In genomic region chr1:248871837-248872401, GRCh38 we compare ENCODE assay signal across 10 cellular contexts. TPM values are rescaled to one million over a fixed set of nuclear protein-coding genes. Genes with fewer than 3 reads are reported as not detected.
DNase-seq lines count a peak whose midpoint lies in the region; ATAC-seq and TF ChIP-seq lines count a peak whose summit lies in the region.
"Had no signal": no experiment of that assay in that cellular context is flagged by ENCODE, and none has a peak within 500 bp of the region (broad histone marks: within the 10 kb centered on the region; RNA-seq: fewer than 3 reads in every experiment).

No MANE protein-coding gene starts in this region.

- no peaks in the 10 kb centered on the region for H3K27me3 ChIP-seq in cardiac muscle cell
- H3K27me3 ChIP-seq in upper lobe of right lung, result no peaks in the 10 kb centered on the region
- no peaks in the 10 kb centered on the region for H3K27me3 ChIP-seq in HAP-1 (ENCODE audit: low read depth)
- H3K27me3 ChIP-seq: brain microvascular endothelial cell, heart left ventricle had no signal

- H3K27ac ChIP-seq in cardiac muscle cell (peak overlapping the region; percentile 94), SK-N-MC (peak overlapping the region; percentile 94; the same call in 1 of the 2 replicates), upper lobe of right lung (peak overlapping the region; percentile 95)

- ATAC-seq in left ventricle myocardium superior (no peak), upper lobe of right lung (no peak)

- no peaks in the 10 kb centered on the region for H3K36me3 ChIP-seq in cardiac muscle cell
- no peaks in the 10 kb centered on the region for H3K36me3 ChIP-seq in SK-N-MC (ENCODE audit: insufficient read depth, low read length)
- no peaks in the 10 kb centered on the region for H3K36me3 ChIP-seq in upper lobe of right lung
- H3K36me3 ChIP-seq in HAP-1 (replicated peaks), result no peaks in the 10 kb centered on the region
- H3K36me3 ChIP-seq: brain microvascular endothelial cell, heart left ventricle had no signal

- H3K9me3 ChIP-seq in cardiac muscle cell (ENCODE audit: low read depth) (no peaks in the 10 kb centered on the region), SK-N-MC (ENCODE audit: low read depth, low read length) (no peaks in the 10 kb centered on the region), iPS-18c (ENCODE audit: control insufficient read depth, insufficient read depth, low read length) (no peaks in the 10 kb centered on the region), upper lobe of right lung (no peaks in the 10 kb centered on the region), HAP-1 (no peaks in the 10 kb centered on the region)
- H3K9me3 ChIP-seq: heart left ventricle had no signal

- peak overlapping the region; percentile 52 for H3K9ac ChIP-seq in SK-N-MC (ENCODE audit: insufficient read length)

- H3K4me3 ChIP-seq in cardiac muscle cell, result peak overlapping the region; percentile 44
- peak overlapping the region; percentile 98 for H3K4me3 ChIP-seq in SK-N-MC
- H3K4me3 ChIP-seq in iPS-18c (ENCODE audit: insufficient read depth, low read depth, low read length), result peak overlapping the region; percentile 99; the same call in 1 of the 2 replicates
- peak overlapping the region; percentile 73 for H3K4me3 ChIP-seq in upper lobe of right lung
- no peak overlapping the region for H3K4me3 ChIP-seq in HAP-1

- H3K4me1 ChIP-seq in cardiac muscle cell (ENCODE audit: low read depth) (no peaks in the 10 kb centered on the region), upper lobe of right lung (no peaks in the 10 kb centered on the region), HAP-1 (peaks cover 3% of the 10 kb centered on the region; the same call in 1 of the 2 replicates)

- no peak for TF ChIP-seq CTCF in cardiac muscle cell (IDR thresholded peaks at IDR 0.05; ENCODE audit: low read depth, low read length)
- TF ChIP-seq CTCF in upper lobe of right lung (IDR thresholded peaks at IDR 0.05), result no peak

- no peak for DNase-seq in cardiac muscle cell (ENCODE audit: low read depth in 1 of 2, low spot score in 1 of 2)
- DNase-seq in left ventricle myocardium superior, result no peak
- no peak for DNase-seq in SK-N-MC (ENCODE audit: low read depth, low spot score)
- DNase-seq in upper lobe of right lung, result no peak
- DNase-seq in DMS 273 (lab: John Stamatoyannopoulos, UW; ENCODE audit: unreplicated experiment), result no peak
- DNase-seq in HAP-1 (ENCODE audit: low spot score in 2 of 2), result no peak
- no peak for DNase-seq in NK-92 treated with Interleukin-12 subunit alpha and Interleukin-12 subunit beta, amount 100 ng/mL, for 24 hours (lab: John Stamatoyannopoulos, UW)

- intact Hi-C loops in left ventricle myocardium superior (cut with micrococcal nuclease), result no loop called here
- intact Hi-C loops in upper lobe of right lung (cut with DNase I), result no loop called here

- in situ Hi-C loops in HAP-1 (cut with MboI; ENCODE audit: low sequenced_read_pairs), result no loop called here

RNA-seq across cellular contexts. Expression of gene ZNF692, which starts 13.0 kb away (rescaled TPM):
- total RNA-seq in cardiac muscle cell (101 and 128 TPM in 2 replicates), left ventricle myocardium superior (27.1 TPM), upper lobe of right lung (38.1 TPM)
- 98.9 and 109 TPM in 2 replicates for polyA plus RNA-seq in cardiac muscle cell

RNA-seq across cellular contexts. Expression of gene ZNF672, which starts 33.9 kb away (rescaled TPM):
- 66.3 and 72.5 TPM in 2 replicates for total RNA-seq in cardiac muscle cell
- polyA plus RNA-seq in cardiac muscle cell, result 56.1 and 59.2 TPM in 2 replicates
- 45.5 TPM for total RNA-seq in left ventricle myocardium superior
- total RNA-seq in upper lobe of right lung, result 38.1 TPM

RNA-seq across cellular contexts. Expression of gene PGBD2, which starts 34.1 kb away (rescaled TPM):
- total RNA-seq in cardiac muscle cell (4.0 and 8.0 TPM in 2 replicates), left ventricle myocardium superior (3.3 TPM), upper lobe of right lung (6.9 TPM)
- polyA plus RNA-seq in cardiac muscle cell, result 4.8 and 5.8 TPM in 2 replicates

RNA-seq across cellular contexts. Expression of gene SH3BP5L, which starts 46.2 kb away (rescaled TPM):
- total RNA-seq in cardiac muscle cell, result 34.8 and 39.7 TPM in 2 replicates
- polyA plus RNA-seq in cardiac muscle cell, result 11.0 and 14.1 TPM in 2 replicates
- total RNA-seq in left ventricle myocardium superior, result 20.1 TPM
- total RNA-seq in upper lobe of right lung, result 21.3 TPM
